ENCODE assay signal across 9 cellular contexts in the genomic region with DNA sequence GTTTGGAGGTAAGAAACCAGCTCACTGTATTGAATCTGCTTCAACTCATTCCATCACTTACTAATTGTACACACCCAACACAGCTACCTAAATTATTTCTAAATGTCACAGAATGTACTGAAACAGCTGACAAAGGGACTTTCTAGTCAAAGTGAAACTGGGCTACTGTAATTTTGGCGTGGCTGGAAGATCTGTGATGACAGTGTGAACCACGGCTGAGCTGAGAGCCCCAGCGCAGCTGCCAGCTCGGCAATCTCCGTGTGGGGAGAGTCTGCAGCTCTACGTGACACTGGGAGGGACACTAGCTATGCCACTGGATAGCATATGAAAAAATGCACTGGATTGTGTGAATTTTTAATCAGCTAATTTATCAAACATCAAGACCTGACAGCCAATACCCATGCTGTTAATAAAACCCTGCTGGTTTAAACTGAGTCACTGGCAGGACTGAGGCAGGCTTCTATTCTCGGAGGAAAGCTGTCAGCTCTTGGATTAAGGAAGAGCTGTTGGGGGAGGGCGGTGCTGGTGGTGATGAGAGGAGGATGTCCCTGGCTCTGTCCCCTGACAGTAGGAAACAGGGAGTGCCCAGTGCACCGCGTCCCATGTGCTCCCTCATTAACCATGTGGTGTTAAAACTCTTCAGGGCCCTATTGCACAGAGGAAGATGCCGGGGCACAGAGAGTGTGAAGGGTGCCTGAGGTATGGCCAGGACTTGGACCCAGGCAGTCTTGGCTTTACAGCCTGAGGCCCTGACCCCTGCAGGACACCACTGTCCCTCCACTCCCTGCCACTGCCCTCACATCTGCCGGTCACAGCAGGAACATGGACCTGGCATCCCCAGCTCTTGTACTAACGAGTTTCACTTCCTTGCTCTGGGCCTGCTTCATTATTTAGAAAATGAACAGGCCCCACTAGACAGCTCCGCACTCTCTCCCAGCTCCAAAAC. TPM values are rescaled to one million over a fixed set of nuclear protein-coding genes. Genes with fewer than 3 reads are reported as not detected.
DNase-seq lines count a peak whose midpoint lies in the region; ATAC-seq, FAIRE-seq and TF ChIP-seq lines count a peak whose summit lies in the region.
"Had no signal": no experiment of that assay in that cellular context is flagged by ENCODE, and none has a peak within 500 bp of the region (broad histone marks: within the 10 kb centered on the region; RNA-seq: fewer than 3 reads in every experiment).

No MANE protein-coding gene starts in this region.

- peak overlapping the region; percentile 41 for H3K4me3 ChIP-seq in DOHH2 (ENCODE audit: low read length)
- H3K4me3 ChIP-seq in ascending aorta = peak overlapping the region; percentile 14 to 40
- H3K4me3 ChIP-seq in naive thymus-derived CD4-positive, alpha-beta T cell (ENCODE audit: low read length) = no peak overlapping the region

- H3K27me3 Mint-ChIP-seq in naive thymus-derived CD4-positive, alpha-beta T cell = no peaks in the 10 kb centered on the region

- DNase-seq in ascending aorta (ENCODE audit: low spot score in 2 of 2) (peak; percentile 55 to 65), urothelium cell line (ENCODE audit: low spot score) (no peak), HUDEP-2 (lab: John Stamatoyannopoulos, UW; ENCODE audit: unreplicated experiment in 76 of 76) (no peak), SKM-1 treated with dmso at 0.1 percent for 144 hours (lab: John Stamatoyannopoulos, UW; ENCODE audit: unreplicated experiment) (no peak)
- DNase-seq in naive thymus-derived CD4-positive, alpha-beta T cell = peak in 1 of 9 donors; percentile 51

- no peaks in the 10 kb centered on the region for H3K9me3 ChIP-seq in DOHH2 (ENCODE audit: control insufficient read depth, insufficient read depth, low read length)
- no peaks in the 10 kb centered on the region for H3K9me3 ChIP-seq in ascending aorta
- no peaks in the 10 kb centered on the region for H3K9me3 ChIP-seq in naive thymus-derived CD4-positive, alpha-beta T cell (ENCODE audit: control insufficient read depth in 2 of 3, low read length in 3 of 3)

- H3K4me2 ChIP-seq in DOHH2 (ENCODE audit: low read length) = peak overlapping the region; percentile 55

- CTCF ChIA-PET in naive thymus-derived CD4-positive, alpha-beta T cell (lab: Charles Lee) = no interaction called here

- peak overlapping the region in 6 of 9 donors; percentile 12 to 88 (median 43) for H3K27ac Mint-ChIP-seq in naive thymus-derived CD4-positive, alpha-beta T cell

- TF ChIP-seq CTCF in DOHH2 (IDR thresholded peaks at IDR 0.05; ENCODE audit: low read depth, low read length, poor library complexity, severe bottlenecking) (no peak), ascending aorta (IDR thresholded peaks at IDR 0.05) (no peak)

- POLR2A ChIA-PET in naive thymus-derived CD4-positive, alpha-beta T cell (lab: Charles Lee) = no interaction called here

- H4K20me1 ChIP-seq in DOHH2 (ENCODE audit: control insufficient read depth, insufficient read depth, low read depth, low read length) = peaks cover 25% of the 10 kb centered on the region

- H3K36me3 ChIP-seq in DOHH2 (ENCODE audit: control insufficient read depth, low read length) (peaks cover 96% of the 10 kb centered on the region), ascending aorta (peaks cover 31 to 44% of the 10 kb centered on the region in 2 donors)
- H3K36me3 ChIP-seq in naive thymus-derived CD4-positive, alpha-beta T cell (ENCODE audit: control insufficient read depth in 2 of 3, insufficient read depth in 3 of 3, low read length in 3 of 3) = peaks cover 8 to 33% (median 9%) of the 10 kb centered on the region in 3 experiments

- peak overlapping the region in 5 of 10 donors; percentile 3 to 76 (median 28) for H3K4me3 Mint-ChIP-seq in naive thymus-derived CD4-positive, alpha-beta T cell

- H3K36me3 Mint-ChIP-seq in naive thymus-derived CD4-positive, alpha-beta T cell = peaks cover 11 to 54% (median 40%) of the 10 kb centered on the region in 5 donors

- intact Hi-C loops in ascending aorta (cut with DNase I) = no loop called here
- intact Hi-C loops in naive thymus-derived CD4-positive, alpha-beta T cell (cut with micrococcal nuclease) = loop anchor here in 1 of 2 donors (1.0 to 10.0 kb wide), 3 partner anchors 14 to 1246 kb away; no protein-coding TSS in a partner anchor

- no peak for FAIRE-seq in urothelium cell line (lab: Jason Lieb, UNC)

- H3K9me3 Mint-ChIP-seq in naive thymus-derived CD4-positive, alpha-beta T cell = peaks cover 0 to 2% (median 0%) of the 10 kb centered on the region in 11 donors

- peaks cover 94% of the 10 kb centered on the region for H3K4me1 ChIP-seq in DOHH2 (ENCODE audit: control insufficient read depth, low read length)
- H3K4me1 ChIP-seq in ascending aorta = peaks cover 0 to 40% of the 10 kb centered on the region in 2 donors
- peaks cover 0 to 24% of the 10 kb centered on the region in 2 donors for H3K4me1 ChIP-seq in naive thymus-derived CD4-positive, alpha-beta T cell (ENCODE audit: control insufficient read depth in 2 of 2, insufficient read depth in 2 of 2, low read length in 2 of 2)

- H3K27ac ChIP-seq in DOHH2 (ENCODE audit: low read depth, low read length) (peak overlapping the region; percentile 49), ascending aorta (peak overlapping the region; percentile 77 to 90)
- no peak overlapping the region for H3K27ac ChIP-seq in naive thymus-derived CD4-positive, alpha-beta T cell (ENCODE audit: low read depth, low read length)

- H3F3A ChIP-seq in DOHH2 (ENCODE audit: control insufficient read depth, insufficient read depth) = peaks cover 12% of the 10 kb centered on the region

- ATAC-seq in GM19397 (IDR thresholded peaks at IDR 0.05; ENCODE audit: unreplicated experiment) (peak; percentile 89), HG03378 (IDR thresholded peaks at IDR 0.05; ENCODE audit: unreplicated experiment) (peak; percentile 92)
- ATAC-seq in naive thymus-derived CD4-positive, alpha-beta T cell = peak; percentile 75

- peaks cover 17 to 52% (median 29%) of the 10 kb centered on the region in 7 donors for H3K4me1 Mint-ChIP-seq in naive thymus-derived CD4-positive, alpha-beta T cell

- H3K9me2 ChIP-seq in DOHH2 (replicated peaks; ENCODE audit: control insufficient read depth, low read length) = no peaks in the 10 kb centered on the region

- H3K27me3 ChIP-seq in DOHH2 (ENCODE audit: control insufficient read depth, low read length) = no peaks in the 10 kb centered on the region
- H3K27me3 ChIP-seq in ascending aorta = no peaks in the 10 kb centered on the region
- H3K27me3 ChIP-seq in naive thymus-derived CD4-positive, alpha-beta T cell (ENCODE audit: control insufficient read depth in 2 of 2, insufficient read depth in 2 of 2, low read length in 2 of 2) = no peaks in the 10 kb centered on the region

- H3K79me2 ChIP-seq in DOHH2 (ENCODE audit: control insufficient read depth, low read length) = peaks cover 100% of the 10 kb centered on the region

RNA-seq across cellular contexts. Expression of gene SLC15A4, which starts 13.3 kb away (rescaled TPM):
- 39.3 TPM for total RNA-seq in ascending aorta
- 10 to 100 TPM in 4 of 5 experiments, 1 to 10 TPM in 1; 9.5 to 44.5 (median 17.6) TPM for total RNA-seq in naive thymus-derived CD4-positive, alpha-beta T cell
- polyA plus RNA-seq in naive thymus-derived CD4-positive, alpha-beta T cell = 1 to 10 TPM; 1.9 to 3.7 TPM

RNA-seq across cellular contexts. Expression of gene GLT1D1, which starts 42.8 kb away (rescaled TPM):
- 9.5 TPM for total RNA-seq in ascending aorta
- total RNA-seq in naive thymus-derived CD4-positive, alpha-beta T cell = 10 to 100 TPM in 1 of 5 experiments, 1 to 10 TPM in 1, under 1 TPM in 2, not detected in 1; 0.11 to 16.9 (median 1.1) TPM
- not detected for polyA plus RNA-seq in naive thymus-derived CD4-positive, alpha-beta T cell
- total RNA-seq: HT1080 had no signal

Comparison
In these comparisons a context has a peak if more than half of its experiments do, and no peak if none do; other contexts are left out.
1. DNase-seq: peak in ascending aorta (2 of 2); none in urothelium cell line (single experiment), HUDEP-2 (0 of 76) and SKM-1 treated with dmso at 0.1 percent for 144 hours (single experiment).
2. Peak in every context shown above with its lines, with median percentiles within 50 percentile points of each other: ATAC-seq.